In genomic region chr13:112072531-112073244, GRCh38 we compare ENCODE assay signal across 14 cellular contexts. TPM values are rescaled to one million over a fixed set of nuclear protein-coding genes. Genes with fewer than 3 reads are reported as not detected.
A peak's percentile ranks its signal among the peaks of the same experiment; 100 is the strongest.
DNase-seq lines count a peak whose midpoint lies in the region; ATAC-seq and TF ChIP-seq lines count a peak whose summit lies in the region.
"Had no signal": no experiment of that assay in that cellular context is flagged by ENCODE, and none has a peak within 500 bp of the region (broad histone marks: within the 10 kb centered on the region; RNA-seq: fewer than 3 reads in every experiment).

No MANE protein-coding gene starts in this region.

- no TSS peak for BruUV-seq in mammary epithelial cell (replicated peaks; lab: Mats Ljungman, UMichigan)

- TF ChIP-seq CTCF in left ventricle myocardium inferior (IDR thresholded peaks at IDR 0.05; ENCODE audit: borderline replicate concordance) (no peak), VCaP (conservative IDR thresholded peaks at IDR 0.05) (no peak; the same call in 1 of the 2 replicates), mammary epithelial cell (conservative IDR thresholded peaks at IDR 0.05 in 1 of 2, IDR thresholded peaks at IDR 0.05 in 1 of 2; ENCODE audit: extremely low read depth in 1 of 2, insufficient read depth in 1 of 2, low read depth in 1 of 2, low read length in 2 of 2) (no peak)

- no peak overlapping the region for H3K4me2 ChIP-seq in mammary epithelial cell (ENCODE audit: insufficient read depth, low read depth, low read length)

- H3K27ac ChIP-seq in left ventricle myocardium inferior (replicated peaks) = no peak overlapping the region
- H3K27ac ChIP-seq in VCaP = peak overlapping the region; percentile 69; the same call in 1 of the 2 replicates
- H3K27ac ChIP-seq in mammary epithelial cell (ENCODE audit: insufficient read depth, low read depth, low read length) = no peak overlapping the region

- H4K20me1 ChIP-seq in mammary epithelial cell (ENCODE audit: insufficient read depth, low read length) = no peaks in the 10 kb centered on the region

- dilution Hi-C loops in mammary epithelial cell (cut with HindIII; ENCODE audit: low sequenced_read_pairs) = no loop called here

- CTCF ChIA-PET in mammary epithelial cell (lab: Charles Lee; ENCODE audit: low non-redundant PET) = no interaction called here

- H3K9me3 ChIP-seq in left ventricle myocardium inferior (replicated peaks) (no peaks in the 10 kb centered on the region), mammary epithelial cell (replicated peaks; ENCODE audit: insufficient read depth, low read length) (peaks cover 4% of the 10 kb centered on the region)
- H3K9me3 ChIP-seq: BE2C had no signal

- H3K4me3 ChIP-seq in left ventricle myocardium inferior (peak overlapping the region; percentile 45), mammary epithelial cell (replicated peaks in 1 of 3; ENCODE audit: insufficient read depth in 1 of 3, low read depth in 2 of 3, low read length in 3 of 3) (no peak overlapping the region)

- no peaks in the 10 kb centered on the region for H3K79me2 ChIP-seq in mammary epithelial cell (ENCODE audit: insufficient read depth, low read length)

- DNase-seq in left ventricle myocardium inferior (no peak), cardiac septum (ENCODE audit: low spot score) (no peak), iPS-NIHi7 (ENCODE audit: extremely low spot score) (peak; percentile 74), NCI-H1694 (lab: John Stamatoyannopoulos, UW) (no peak), mammary epithelial cell (no peak)
- DNase-seq in stimulated activated CD4-positive, alpha-beta T cell treated with anti-CD3 and anti-CD28 coated beads, Interleukin-4, amount 100 ng/mL, for 24 hours = no peak
- DNase-seq: BE2C; effector memory CD8-positive, alpha-beta T cell had no signal

- H3K27me3 ChIP-seq in left ventricle myocardium inferior (ENCODE audit: low read depth) (peaks cover 95% of the 10 kb centered on the region), mammary epithelial cell (ENCODE audit: insufficient read depth, low read length) (peaks cover 49% of the 10 kb centered on the region)

- no CpG with 5 or more reads among the region's 77 CpGs for WGBS in mammary epithelial cell (ENCODE audit: low coverage, missing lambda C conversion rate)

- in situ Hi-C loops in mammary epithelial cell (cut with MboI; ENCODE audit: low sequenced_read_pairs in 2 of 2) = no loop called here

- peaks cover 30% of the 10 kb centered on the region for H3K4me1 ChIP-seq in left ventricle myocardium inferior
- no peaks in the 10 kb centered on the region for H3K4me1 ChIP-seq in mammary epithelial cell (ENCODE audit: insufficient read depth, low read length)
- H3K4me1 ChIP-seq: BE2C had no signal

- no peak overlapping the region for H3K9ac ChIP-seq in mammary epithelial cell (ENCODE audit: insufficient read depth, low read length)

- intact Hi-C loops in left ventricle myocardium inferior (cut with micrococcal nuclease) = no loop called here
- intact Hi-C loops in cardiac septum (cut with DNase I) = no loop called here
- intact Hi-C loops in mammary epithelial cell (cut with micrococcal nuclease) = no loop called here

- ATAC-seq in GM18517 (IDR thresholded peaks at IDR 0.05; ENCODE audit: unreplicated experiment) = no peak
- ATAC-seq: activated T-helper 17 cell treated with anti-CD3 and anti-CD28 coated beads, Interleukin-2, amount 50 U/mL, for 72 hours; effector memory CD8-positive, alpha-beta T cell; HCT116; left lobe of liver had no signal

- no peak overlapping the region for H2AFZ ChIP-seq in mammary epithelial cell (ENCODE audit: low read depth, low read length)

- H3K36me3 ChIP-seq in left ventricle myocardium inferior (no peaks in the 10 kb centered on the region), mammary epithelial cell (ENCODE audit: insufficient read depth, low read length) (no peaks in the 10 kb centered on the region)
- H3K36me3 ChIP-seq: BE2C had no signal

RNA-seq across cellular contexts. Expression of gene SOX1, which starts 5.7 kb away (rescaled TPM):
- total RNA-seq in left ventricle myocardium inferior = not detected
- total RNA-seq in cardiac septum = not detected
- total RNA-seq in mammary epithelial cell = not detected
- not detected for polyA plus RNA-seq in mammary epithelial cell
- polyA minus RNA-seq in mammary epithelial cell = not detected
- total RNA-seq: activated T-helper 17 cell treated with anti-CD3 and anti-CD28 coated beads, Interleukin-2, amount 50 U/mL, for 72 hours; left lobe of liver; OCI-LY7 had no signal
